20 cellular contexts compared by ENCODE assay signal in the genomic region with DNA sequence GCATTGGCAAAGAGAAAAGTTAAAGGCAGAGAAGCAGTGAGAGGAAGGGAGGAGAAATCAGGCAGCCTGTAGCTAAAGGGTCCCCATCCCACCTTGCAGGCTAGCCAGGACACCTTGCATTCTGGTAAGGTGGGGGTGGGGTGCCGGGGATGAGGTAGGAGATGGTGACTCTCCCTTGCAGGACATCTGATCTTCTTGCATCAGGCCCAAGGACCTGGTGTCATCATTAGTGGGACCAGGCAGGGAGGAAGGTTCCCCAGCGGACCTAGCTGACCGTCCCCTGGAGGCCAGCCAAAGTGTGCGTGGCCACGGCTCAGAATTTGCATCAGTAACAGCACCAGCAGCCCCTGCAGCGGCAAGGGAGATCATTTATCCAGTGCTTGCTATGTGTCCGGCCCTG.
"Had no signal": no experiment of that assay in that cellular context is flagged by ENCODE, and none has a peak within 500 bp of the region (broad histone marks: within the 10 kb centered on the region; RNA-seq: fewer than 3 reads in every experiment).

No MANE protein-coding gene starts in this region.

- H3K36me3 ChIP-seq: adrenal gland, breast epithelium, WERI-Rb-1 had no signal

- H3K9me3 Mint-ChIP-seq: activated naive CD8-positive, alpha-beta T cell treated with anti-CD3 and anti-CD28 coated beads, Interleukin-2, amount 10 ng/mL, durations not matched to agents 7 days and 5 days; activated T-cell treated with anti-CD3 and anti-CD28 coated beads, Interleukin-2, amount 50 U/mL, for 72 hours had no signal

- H3K27ac Mint-ChIP-seq: activated CD8-positive, alpha-beta memory T cell treated with anti-CD3 and anti-CD28 coated beads, Interleukin-2, amount 10 ng/mL, durations not matched to agents 7 days and 5 days; activated naive CD8-positive, alpha-beta T cell treated with anti-CD3 and anti-CD28 coated beads, Interleukin-2, amount 10 ng/mL, durations not matched to agents 7 days and 5 days; activated T-cell treated with anti-CD3 and anti-CD28 coated beads, Interleukin-2, amount 50 U/mL, for 72 hours had no signal

- H3K4me3 Mint-ChIP-seq: activated CD8-positive, alpha-beta memory T cell treated with anti-CD3 and anti-CD28 coated beads, Interleukin-2, amount 10 ng/mL, durations not matched to agents 7 days and 5 days; activated naive CD8-positive, alpha-beta T cell treated with anti-CD3 and anti-CD28 coated beads, Interleukin-2, amount 10 ng/mL, durations not matched to agents 7 days and 5 days; activated T-cell treated with anti-CD3 and anti-CD28 coated beads, Interleukin-2, amount 50 U/mL, for 72 hours had no signal

- H3K9me3 ChIP-seq: adrenal gland, breast epithelium had no signal

- H3K27ac ChIP-seq: adrenal gland, WERI-Rb-1 had no signal

- H3K4me3 ChIP-seq: adrenal gland, breast epithelium had no signal

- H3K36me3 Mint-ChIP-seq: activated CD8-positive, alpha-beta memory T cell treated with anti-CD3 and anti-CD28 coated beads, Interleukin-2, amount 10 ng/mL, durations not matched to agents 7 days and 5 days; activated naive CD8-positive, alpha-beta T cell treated with anti-CD3 and anti-CD28 coated beads, Interleukin-2, amount 10 ng/mL, durations not matched to agents 7 days and 5 days had no signal

- ATAC-seq: activated CD4-positive, CD25-positive, alpha-beta regulatory T cell treated with anti-CD3 and anti-CD28 coated beads, Interleukin-2, amount 50 U/mL, for 24 hours; activated CD8-positive, alpha-beta memory T cell treated with anti-CD3 and anti-CD28 coated beads, Interleukin-2, amount 10 ng/mL, durations not matched to agents 7 days and 5 days; activated T-cell treated with anti-CD3 and anti-CD28 coated beads, Interleukin-2, amount 50 U/mL, for 72 hours had no signal

- DNase-seq: activated CD4-positive, alpha-beta T cell treated with anti-CD3 and anti-CD28 coated beads for 4 hours; activated CD8-positive, alpha-beta memory T cell treated with anti-CD3 and anti-CD28 coated beads, Interleukin-2, amount 10 ng/mL, durations not matched to agents 7 days and 5 days; activated naive CD4-positive, alpha-beta T cell treated with anti-CD3 and anti-CD28 coated beads, Interleukin-2, amount 50 U/mL, for 16 hours; activated naive CD8-positive, alpha-beta T cell treated with anti-CD3 and anti-CD28 coated beads, Interleukin-2, amount 10 ng/mL, durations not matched to agents 7 days and 5 days; activated T-cell treated with anti-CD3 and anti-CD28 coated beads, Interleukin-2, amount 50 U/mL, for 72 hours; adrenal gland; KBM-7; NCI-H1048; NCI-H1417; NCI-H1930; NCI-H2171; NCI-H2227 treated with DMSO at 0.1 percent for 48 hours; NCI-H446 treated with DMSO at 0.1 percent for 48 hours; NCI-H524 treated with DMSO at 0.1 percent for 48 hours; NCI-H748 treated with DMSO at 0.1 percent for 48 hours; SIG-M5; T-helper 1 cell; WERI-Rb-1 had no signal

- H3K27me3 ChIP-seq: adrenal gland, breast epithelium had no signal
